ENCODE assay signal across 13 cellular contexts in genomic region chr4:142656178-142656577, GRCh38.
DNase-seq lines count a peak whose midpoint lies in the region; ATAC-seq and TF ChIP-seq lines count a peak whose summit lies in the region.
"Had no signal": no experiment of that assay in that cellular context is flagged by ENCODE, and none has a peak within 500 bp of the region (broad histone marks: within the 10 kb centered on the region; RNA-seq: fewer than 3 reads in every experiment).

No MANE protein-coding gene starts in this region.

- H3K27me3 ChIP-seq in gastroesophageal sphincter: no peaks in the 10 kb centered on the region
- H3K27me3 ChIP-seq: heart left ventricle had no signal

- H3K36me3 ChIP-seq in gastroesophageal sphincter: peaks cover 0 to 16% of the 10 kb centered on the region in 2 donors

- no peak for ATAC-seq in stimulated activated naive CD8-positive, alpha-beta T cell treated with anti-CD3 and anti-CD28 coated beads, Interleukin-15, Interleukin-2, amounts not matched to agents 100 U/mL and 50 U/mL, for 24 hours
- no peak for ATAC-seq in gastroesophageal sphincter
- ATAC-seq: heart left ventricle had no signal

- WGBS in gastroesophageal sphincter (ENCODE audit: low coverage in 1 of 2), 2 donors: 80 to 89% methylated on average over 1 to 3 of the region's 5 CpGs

- TF ChIP-seq CTCF in foreskin fibroblast (IDR thresholded peaks at IDR 0.05; ENCODE audit: low read depth, low read length): no peak
- TF ChIP-seq CTCF in gastroesophageal sphincter (IDR thresholded peaks at IDR 0.05): no peak

- H3K9me3 ChIP-seq in gastroesophageal sphincter: peaks cover 0 to 92% (median 6%) of the 10 kb centered on the region in 3 donors

- no peak for TF ChIP-seq POLR2A in gastroesophageal sphincter (IDR thresholded peaks at IDR 0.05)

- peak; percentile 40 to 58 for DNase-seq in activated T-cell treated with anti-CD3 and anti-CD28 coated beads, Interleukin-2, amount 50 U/mL, for 48 hours
- DNase-seq in activated T-cell treated with anti-CD3 and anti-CD28 coated beads for 4 hours (no peak), foreskin fibroblast (peak; percentile 14 to 45), activated gamma-delta T cell (lab: John Stamatoyannopoulos, UW) (no peak), NCI-H1436 (lab: John Stamatoyannopoulos, UW) (no peak)
- peak; percentile 13 for DNase-seq in activated CD4-positive, alpha-beta T cell treated with anti-CD3 and anti-CD28 coated beads, Interleukin-2, amount 50 U/mL, for 1 hour
- peak; percentile 41 for DNase-seq in stimulated activated naive CD8-positive, alpha-beta T cell treated with anti-CD3 and anti-CD28 coated beads, Interleukin-15, Interleukin-2, amounts not matched to agents 100 U/mL and 50 U/mL, for 24 hours
- DNase-seq: AML-193, heart left ventricle, NCI-H446 treated with DMSO at 0.1 percent for 48 hours had no signal

- H3K4me3 ChIP-seq in foreskin fibroblast (ENCODE audit: low read depth in 1 of 2, low read length in 2 of 2) (no peak overlapping the region), gastroesophageal sphincter (no peak overlapping the region)
- H3K4me3 ChIP-seq: heart left ventricle, SK-N-MC, skin epidermis had no signal

- TF ChIP-seq EP300 in gastroesophageal sphincter (IDR thresholded peaks at IDR 0.05): no peak

- no peaks in the 10 kb centered on the region for H3K4me1 ChIP-seq in gastroesophageal sphincter
- H3K4me1 ChIP-seq: heart left ventricle had no signal

- H3K27ac ChIP-seq in gastroesophageal sphincter: no peak overlapping the region
- H3K27ac ChIP-seq: heart left ventricle, SK-N-MC, skin epidermis had no signal

Comparison
In these comparisons a context has a peak if more than half of its experiments do, and no peak if none do; other contexts are left out.
1. DNase-seq: peak in activated T-cell treated with anti-CD3 and anti-CD28 coated beads, Interleukin-2, amount 50 U/mL, for 48 hours (2 of 2), activated CD4-positive, alpha-beta T cell treated with anti-CD3 and anti-CD28 coated beads, Interleukin-2, amount 50 U/mL, for 1 hour (single experiment), foreskin fibroblast (2 of 2) and stimulated activated naive CD8-positive, alpha-beta T cell treated with anti-CD3 and anti-CD28 coated beads, Interleukin-15, Interleukin-2, amounts not matched to agents 100 U/mL and 50 U/mL, for 24 hours (single experiment); none in activated T-cell treated with anti-CD3 and anti-CD28 coated beads for 4 hours (single experiment), activated gamma-delta T cell (single experiment) and NCI-H1436 (single experiment).